Comparison of ENCODE assay signal across 9 cellular contexts in the genomic region with DNA sequence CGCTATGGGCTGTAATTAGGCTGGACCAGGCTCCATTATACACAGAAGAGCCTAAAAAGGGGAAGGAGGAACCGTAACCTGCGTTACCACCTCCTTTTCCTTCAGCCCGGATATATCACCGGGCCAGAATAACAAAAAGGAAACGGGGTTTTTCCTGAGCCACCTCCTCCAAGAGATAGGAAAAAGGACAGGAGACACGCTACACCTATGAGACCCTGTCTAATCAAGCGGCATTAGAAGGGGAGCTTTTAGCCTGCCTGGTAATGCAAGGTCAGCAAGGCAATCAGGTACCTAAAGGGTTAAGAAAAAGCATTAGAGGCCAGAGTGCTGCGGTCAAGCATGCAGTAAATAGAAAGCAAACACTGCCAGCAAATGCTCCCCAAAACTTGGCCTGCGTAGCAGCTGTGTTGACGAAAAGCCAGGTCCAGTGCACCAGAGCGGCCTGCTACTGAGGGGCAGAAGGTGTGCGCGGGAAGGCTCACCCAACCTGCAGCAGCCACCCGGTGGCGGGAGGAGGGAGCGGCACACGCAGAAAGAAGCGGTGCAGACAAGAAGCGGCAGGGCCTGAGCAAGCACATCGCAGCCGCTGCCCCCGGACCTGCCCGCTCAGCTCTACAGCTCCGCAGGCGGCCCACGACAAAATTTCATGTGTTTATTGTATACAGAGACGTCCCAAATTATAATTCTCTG.
A peak's percentile ranks its signal among the peaks of the same experiment; 100 is the strongest.
DNase-seq lines count a peak whose midpoint lies in the region; ATAC-seq and TF ChIP-seq lines count a peak whose summit lies in the region.
"Had no signal": no experiment of that assay in that cellular context is flagged by ENCODE, and none has a peak within 500 bp of the region (broad histone marks: within the 10 kb centered on the region; RNA-seq: fewer than 3 reads in every experiment).

No MANE protein-coding gene starts in this region.

- no peak for ATAC-seq in activated CD4-positive, CD25-positive, alpha-beta regulatory T cell treated with anti-CD3 and anti-CD28 coated beads, Interleukin-2, amount 50 U/mL, for 24 hours

- peak; percentile 34 for DNase-seq in D341Med (ENCODE audit: low spot score)
- no peak for DNase-seq in OCI-LY7 (ENCODE audit: low spot score)
- peak; percentile 10 to 50 for DNase-seq in foreskin fibroblast
- no peak for DNase-seq in activated naive CD4-positive, alpha-beta T cell treated with Interleukin-2 at 50 U/mL for 16 hours
- no peak for DNase-seq in NOMO-1 treated with dmso at 0.1 percent for 144 hours (lab: John Stamatoyannopoulos, UW; ENCODE audit: unreplicated experiment)
- DNase-seq in NCI-H774 (lab: John Stamatoyannopoulos, UW) = no peak

- TF ChIP-seq CTCF in OCI-LY7 (conservative IDR thresholded peaks at IDR 0.05; ENCODE audit: low read length) (peak; percentile 36; the same call in 1 of the 2 replicates), foreskin fibroblast (IDR thresholded peaks at IDR 0.05; ENCODE audit: low read depth, low read length) (peak; percentile 2), neural cell (IDR thresholded peaks at IDR 0.05; ENCODE audit: poor library complexity, severe bottlenecking) (peak; percentile 27)

- H3K27me3 ChIP-seq in neural cell (ENCODE audit: insufficient read depth, low read depth, low read length) = no peaks in the 10 kb centered on the region

- POLR2A ChIA-PET in OCI-LY7 (lab: Charles Lee) = interaction anchor here (1.2 kb wide), 1 partner anchor 47 kb away, joined by 3 read pairs; no protein-coding TSS in a partner anchor

- no peak overlapping the region for H3K9ac ChIP-seq in neural cell (ENCODE audit: low read length)

- CTCF ChIA-PET in OCI-LY7 (lab: Charles Lee; ENCODE audit: unreplicated experiment) = no interaction called here

- no peak for TF ChIP-seq EP300 in neural cell (conservative IDR thresholded peaks at IDR 0.05; ENCODE audit: poor library complexity, severe bottlenecking)

- H2AFZ ChIP-seq in OCI-LY7 (ENCODE audit: low read length) = no peak overlapping the region
- H2AFZ ChIP-seq in neural cell (ENCODE audit: low read depth, low read length) = no peak overlapping the region

- BruUV-seq in OCI-LY7 (replicated peaks; lab: Mats Ljungman, UMichigan) = no TSS peak

- H3F3A ChIP-seq in neural cell (ENCODE audit: insufficient read depth, low read length, poor library complexity, severe bottlenecking) = no peaks in the 10 kb centered on the region

- H3K36me3 ChIP-seq in OCI-LY7 (ENCODE audit: insufficient read depth, low read length) (no peaks in the 10 kb centered on the region), neural cell (ENCODE audit: insufficient read depth, low read length) (no peaks in the 10 kb centered on the region)

- intact Hi-C loops in OCI-LY7 (cut with micrococcal nuclease; ENCODE audit: unreplicated experiment) = no loop called here

- TF ChIP-seq RAD21 in neural cell (conservative IDR thresholded peaks at IDR 0.05) = no peak

- H3K9me2 ChIP-seq in OCI-LY7 (ENCODE audit: insufficient read depth, low read length) (no peaks in the 10 kb centered on the region), neural cell (ENCODE audit: insufficient read depth, low read length) (no peaks in the 10 kb centered on the region)

- H3K4me1 ChIP-seq in OCI-LY7 (ENCODE audit: insufficient read depth, low read length, poor library complexity, severe bottlenecking) = no peaks in the 10 kb centered on the region

- H3K79me2 ChIP-seq in OCI-LY7 (ENCODE audit: insufficient read depth, low read depth, low read length) = no peaks in the 10 kb centered on the region
- H3K79me2 ChIP-seq in neural cell (replicated peaks; ENCODE audit: insufficient read depth, low read length) = no peaks in the 10 kb centered on the region

- H3K9me3 ChIP-seq in OCI-LY7 (ENCODE audit: low read length) (no peaks in the 10 kb centered on the region), neural cell (ENCODE audit: low read length) (peaks cover 3% of the 10 kb centered on the region)

- no peaks in the 10 kb centered on the region for H4K20me1 ChIP-seq in OCI-LY7 (ENCODE audit: insufficient read depth, low read length)
- no peaks in the 10 kb centered on the region for H4K20me1 ChIP-seq in neural cell (ENCODE audit: insufficient read depth)

- no peak overlapping the region for H3K4me3 ChIP-seq in OCI-LY7 (ENCODE audit: low read depth, low read length, poor library complexity, severe bottlenecking)
- H3K4me3 ChIP-seq in foreskin fibroblast (ENCODE audit: low read depth in 1 of 2, low read length in 2 of 2) = no peak overlapping the region
- peak overlapping the region; percentile 4 for H3K4me3 ChIP-seq in neural cell (ENCODE audit: low read length)

- no peak overlapping the region for H3K4me2 ChIP-seq in OCI-LY7 (ENCODE audit: low read length)
- no peak overlapping the region for H3K4me2 ChIP-seq in neural cell (ENCODE audit: low read length)

- H3K27ac ChIP-seq in OCI-LY7 (ENCODE audit: low read depth, low read length, poor library complexity, severe bottlenecking) = no peak overlapping the region
- H3K27ac ChIP-seq in neural cell (ENCODE audit: low read length) = no peak overlapping the region
- H3K27ac ChIP-seq: epithelial cell of prostate had no signal

TF ChIP-seq in neural cell, 6 proteins besides CTCF, POLR2A, EP300 and RAD21:
- TF ChIP-seq EZH2 (IDR thresholded peaks at IDR 0.05; ENCODE audit: borderline replicate concordance, insufficient read depth, low read length, poor library complexity, severe bottlenecking) (no peak), MXI1 (conservative IDR thresholded peaks at IDR 0.05; ENCODE audit: poor library complexity, severe bottlenecking) (no peak), TAF1 (IDR thresholded peaks at IDR 0.05; ENCODE audit: low read depth) (no peak), POLR2AphosphoS5 (IDR thresholded peaks at IDR 0.05) (no peak), SMC3 (conservative IDR thresholded peaks at IDR 0.05; ENCODE audit: poor library complexity) (no peak), REST (IDR thresholded peaks at IDR 0.05; ENCODE audit: borderline replicate concordance) (no peak)

Comparison
In these comparisons a context has a peak if more than half of its experiments do, and no peak if none do; other contexts are left out.
1. DNase-seq: peak in D341Med (single experiment) and foreskin fibroblast (2 of 2); none in OCI-LY7 (single experiment), activated naive CD4-positive, alpha-beta T cell treated with Interleukin-2 at 50 U/mL for 16 hours (single experiment), NOMO-1 treated with dmso at 0.1 percent for 144 hours (single experiment) and NCI-H774 (single experiment).
2. Peak in every context shown above with its lines, with median percentiles within 50 percentile points of each other: CTCF ChIP-seq.